Comparison of ENCODE assay signal across 20 cellular contexts in genomic region chr17:58176200-58176599, GRCh38. TPM values are rescaled to one million over a fixed set of nuclear protein-coding genes. Genes with fewer than 3 reads are reported as not detected.
DNase-seq lines count a peak whose midpoint lies in the region; ATAC-seq and TF ChIP-seq lines count a peak whose summit lies in the region.
"Had no signal": no experiment of that assay in that cellular context is flagged by ENCODE, and none has a peak within 500 bp of the region (broad histone marks: within the 10 kb centered on the region; RNA-seq: fewer than 3 reads in every experiment).

No MANE protein-coding gene starts in this region.

- no peaks in the 10 kb centered on the region for H3K36me3 ChIP-seq in suprapubic skin

- TF ChIP-seq EP300 in suprapubic skin (IDR thresholded peaks at IDR 0.05) = no peak

- peaks cover 2% of the 10 kb centered on the region for H3K27me3 ChIP-seq in suprapubic skin

- DNase-seq in ELR (ENCODE audit: low read depth) = peak; percentile 17
- DNase-seq in LHCN-M2 (ENCODE audit: low read depth) = peak; percentile 13
- DNase-seq in cardiac fibroblast (ENCODE audit: low read depth in 2 of 2) = peak; percentile 14 to 26
- peak; percentile 26 to 28 for DNase-seq in lung microvascular endothelial cell (ENCODE audit: low read depth in 2 of 2)
- no peak for DNase-seq in suprapubic skin (ENCODE audit: low spot score in 2 of 2)
- no peak for DNase-seq in HK-2 (ENCODE audit: unreplicated experiment)
- DNase-seq in left colon = no peak
- DNase-seq: activated naive CD8-positive, alpha-beta T cell treated with anti-CD3 and anti-CD28 coated beads, Interleukin-2, amount 50 U/mL, for 24 hours; Caco-2; effector memory CD8-positive, alpha-beta T cell; foreskin melanocyte; NCI-H146; RPMI8226; stimulated activated CD4-positive, alpha-beta T cell treated with anti-CD3 and anti-CD28 coated beads, Interleukin-4, amount 100 ng/mL, for 1 hour; T-cell had no signal

- TF ChIP-seq CTCF in cardiac fibroblast (IDR thresholded peaks at IDR 0.05; ENCODE audit: low read depth, low read length) (no peak), suprapubic skin (IDR thresholded peaks at IDR 0.05) (no peak)

- no peak for TF ChIP-seq POLR2A in suprapubic skin (IDR thresholded peaks at IDR 0.05)

- H3K27ac ChIP-seq in suprapubic skin = no peak overlapping the region
- H3K27ac ChIP-seq: HL-60 had no signal

- no peaks in the 10 kb centered on the region for H3K4me1 ChIP-seq in suprapubic skin
- H3K4me1 ChIP-seq: Caco-2 had no signal

- 40% methylated on average over 7 of the region's 7 CpGs for WGBS in suprapubic skin

- H3K9me3 ChIP-seq in suprapubic skin = no peaks in the 10 kb centered on the region
- H3K9me3 ChIP-seq: Caco-2 had no signal

- ATAC-seq in left colon = no peak
- ATAC-seq: activated naive CD8-positive, alpha-beta T cell treated with anti-CD3 and anti-CD28 coated beads, Interleukin-2, amount 50 U/mL, for 24 hours; effector memory CD8-positive, alpha-beta T cell; T-cell had no signal

- intact Hi-C loops in left colon (cut with DNase I, micrococcal nuclease) = no loop called here

- H3K4me3 ChIP-seq in cardiac fibroblast (replicated peaks in 1 of 2; ENCODE audit: low read depth in 2 of 2, low read length in 2 of 2) = no peak overlapping the region
- H3K4me3 ChIP-seq in suprapubic skin = no peak overlapping the region

RNA-seq across cellular contexts. Expression of gene OR4D2, which starts 9.4 kb away (rescaled TPM):
- total RNA-seq in LHCN-M2 (2014; rRNA removed) (not detected in 2 replicates), lung microvascular endothelial cell (not detected in 2 replicates), suprapubic skin (not detected), left colon (not detected)
- polyA plus RNA-seq in LHCN-M2 (2012) = not detected
- total RNA-seq: activated T-helper 1 cell treated with anti-CD3 and anti-CD28 coated beads, Interleukin-12 subunit alpha, Interleukin-12 subunit beta, Interleukin-2, Interleukin-4 antibody, amounts not matched to agents 30 ng/mL and 10 ng/mL and 1 ng/mL, durations not matched to agents 14 hours and 24 hours and 36 hours; Caco-2; lower leg skin; skeletal muscle tissue; subcutaneous adipose tissue; T-cell had no signal

RNA-seq across cellular contexts. Expression of gene EPX, which starts 16.3 kb away (rescaled TPM):
- total RNA-seq in LHCN-M2 (2014; rRNA removed) (not detected in 2 replicates), lung microvascular endothelial cell (not detected in 2 replicates), suprapubic skin (under 1 TPM in 1 of 4 donors, not detected in 3; 0.25 TPM), left colon (not detected)
- not detected for polyA plus RNA-seq in LHCN-M2 (2012)
- total RNA-seq: activated T-helper 1 cell treated with anti-CD3 and anti-CD28 coated beads, Interleukin-12 subunit alpha, Interleukin-12 subunit beta, Interleukin-2, Interleukin-4 antibody, amounts not matched to agents 30 ng/mL and 10 ng/mL and 1 ng/mL, durations not matched to agents 14 hours and 24 hours and 36 hours; Caco-2; lower leg skin; subcutaneous adipose tissue had no signal

RNA-seq across cellular contexts. Expression of gene OR4D1, which starts 28.0 kb away (rescaled TPM):
- total RNA-seq in LHCN-M2 (2014; rRNA removed) (not detected in 2 replicates), lung microvascular endothelial cell (not detected in 2 replicates), suprapubic skin (not detected), left colon (not detected)
- polyA plus RNA-seq in LHCN-M2 (2012) = not detected
- total RNA-seq: Caco-2, skeletal muscle tissue, subcutaneous adipose tissue had no signal

RNA-seq across cellular contexts. Expression of gene MKS1, which starts 42.9 kb away (rescaled TPM):
- total RNA-seq in LHCN-M2 (2014; rRNA removed) (13.8 and 15.5 TPM in 2 replicates), lung microvascular endothelial cell (8.1 and 9.6 TPM in 2 replicates), suprapubic skin (10 to 100 TPM; 11.0 to 25.1 (median 17.2) TPM), left colon (10 to 100 TPM; 12.5 to 15.0 TPM)
- polyA plus RNA-seq in LHCN-M2 (2012) = 10.5 TPM

Comparison
In these comparisons a context has a peak if more than half of its experiments do, and no peak if none do; other contexts are left out.
1. DNase-seq: peak in ELR (single experiment), LHCN-M2 (single experiment), cardiac fibroblast (2 of 2) and lung microvascular endothelial cell (2 of 2); none in suprapubic skin (0 of 2), HK-2 (single experiment) and left colon (0 of 2).